26 cellular contexts compared by ENCODE assay signal in genomic region chr17:68501074-68501473, GRCh38.
"Had no signal": no experiment of that assay in that cellular context is flagged by ENCODE, and none has a peak within 500 bp of the region (broad histone marks: within the 10 kb centered on the region; RNA-seq: fewer than 3 reads in every experiment).

No MANE protein-coding gene starts in this region.

- DNase-seq: activated CD4-positive, alpha-beta T cell treated with anti-CD3 and anti-CD28 coated beads for 4 hours; activated CD4-positive, alpha-beta T cell treated with anti-CD3 and anti-CD28 coated beads, Interleukin-2, amount 50 U/mL, for 48 hours; activated CD4-positive, CD25-positive, alpha-beta regulatory T cell; activated CD8-positive, alpha-beta memory T cell treated with anti-CD3 and anti-CD28 coated beads, Interleukin-2, amount 50 U/mL, for 48 hours; activated T-cell treated with anti-CD3 and anti-CD28 coated beads, Interleukin-2, amount 50 U/mL, for 24 hours; central memory CD4-positive, alpha-beta T cell; effector CD8-positive, alpha-beta T cell; gastrocnemius medialis; glutamatergic neuron; left lung; lower lobe of right lung; mesenchymal stem cell; stimulated activated CD4-positive, alpha-beta T cell treated with anti-CD3 and anti-CD28 coated beads, Interleukin-1b, Interleukin-23, amount 100 ng/mL, for 48 hours; stimulated activated CD4-positive, alpha-beta T cell treated with anti-CD3 and anti-CD28 coated beads, Interleukin-4, amount 100 ng/mL, for 4 hours; stimulated activated CD8-positive, alpha-beta memory T cell treated with anti-CD3 and anti-CD28 coated beads, Interleukin-4, amount 100 ng/mL, for 48 hours; testis; trophoblast cell; uterus had no signal

- ATAC-seq: activated naive CD4-positive, alpha-beta T cell treated with anti-CD3 and anti-CD28 coated beads, Interleukin-2, amount 50 U/mL, for 72 hours; left lung; lower lobe of right lung; stimulated activated memory B cell treated with anti-CD40 and anti-IgM and Interleukin-4, amounts not matched to agents 10 μg/mL and 1 μg/mL and 100 μg/mL, for 72 hours had no signal

- H3K27ac ChIP-seq: breast epithelium, epithelial cell of prostate, gastrocnemius medialis, left lung, lower lobe of right lung, right atrium auricular region, testis, uterus had no signal

- H3K4me1 Mint-ChIP-seq: nephron had no signal

- H3K4me3 ChIP-seq: breast epithelium, gastrocnemius medialis, left lung, lower lobe of right lung, right atrium auricular region, smooth muscle cell, testis, uterus had no signal

- H3K36me3 Mint-ChIP-seq: stimulated activated memory B cell treated with anti-CD40 and anti-IgM and Interleukin-4, amounts not matched to agents 10 μg/mL and 1 μg/mL and 100 μg/mL, for 72 hours had no signal

- H3K27me3 Mint-ChIP-seq: activated T-cell treated with anti-CD3 and anti-CD28 coated beads, Interleukin-2, amount 50 U/mL, for 24 hours; stimulated activated memory B cell treated with anti-CD40 and anti-IgM and Interleukin-4, amounts not matched to agents 10 μg/mL and 1 μg/mL and 100 μg/mL, for 72 hours had no signal

- H3K27ac Mint-ChIP-seq: activated T-cell treated with anti-CD3 and anti-CD28 coated beads, Interleukin-2, amount 50 U/mL, for 24 hours; activated T-helper 2 cell treated with anti-CD3 and anti-CD28 coated beads, Interferon-gamma antibody, Interleukin-2, Interleukin-4, amounts not matched to agents 10 μg/mL and 5 μg/mL and 100 μg/mL, durations not matched to agents 14 hours and 24 hours and 36 hours; nephron had no signal

- H3K9me3 Mint-ChIP-seq: activated T-cell treated with anti-CD3 and anti-CD28 coated beads, Interleukin-2, amount 50 U/mL, for 24 hours; activated T-helper 2 cell treated with anti-CD3 and anti-CD28 coated beads, Interferon-gamma antibody, Interleukin-2, Interleukin-4, amounts not matched to agents 10 μg/mL and 5 μg/mL and 100 μg/mL, durations not matched to agents 14 hours and 24 hours and 36 hours; stimulated activated memory B cell treated with anti-CD40 and anti-IgM and Interleukin-4, amounts not matched to agents 10 μg/mL and 1 μg/mL and 100 μg/mL, for 72 hours had no signal

- H3K4me3 Mint-ChIP-seq: activated T-cell treated with anti-CD3 and anti-CD28 coated beads, Interleukin-2, amount 50 U/mL, for 24 hours; nephron; stimulated activated memory B cell treated with anti-CD40 and anti-IgM and Interleukin-4, amounts not matched to agents 10 μg/mL and 1 μg/mL and 100 μg/mL, for 72 hours had no signal
